In genomic region chr10:18594574-18595156, GRCh38 we compare ENCODE assay signal across 10 cellular contexts. TPM values are rescaled to one million over a fixed set of nuclear protein-coding genes. Genes with fewer than 3 reads are reported as not detected.
DNase-seq lines count a peak whose midpoint lies in the region; ATAC-seq and TF ChIP-seq lines count a peak whose summit lies in the region.
"Had no signal": no experiment of that assay in that cellular context is flagged by ENCODE, and none has a peak within 500 bp of the region (broad histone marks: within the 10 kb centered on the region; RNA-seq: fewer than 3 reads in every experiment).

No MANE protein-coding gene starts in this region.

- in situ Hi-C loops in GM23248 (cut with MboI): loop anchor here (10.0 kb wide), 1 partner anchor 70 kb away; no protein-coding TSS in a partner anchor

- H3K9me3 ChIP-seq in SJCRH30 (replicated peaks) (no peaks in the 10 kb centered on the region), hepatocyte (ENCODE audit: low read depth) (no peaks in the 10 kb centered on the region), GM23248 (ENCODE audit: low read depth) (no peaks in the 10 kb centered on the region)

- H3K79me2 ChIP-seq in hepatocyte: no peaks in the 10 kb centered on the region
- no peaks in the 10 kb centered on the region for H3K79me2 ChIP-seq in GM23248 (ENCODE audit: insufficient read depth)

- H3K36me3 ChIP-seq in H7 (replicated peaks; ENCODE audit: control insufficient read depth, insufficient read depth, low read length): no peaks in the 10 kb centered on the region; the same call in 1 of the 2 replicates
- peaks cover 7% of the 10 kb centered on the region; the same call in 1 of the 2 replicates for H3K36me3 ChIP-seq in SJCRH30
- no peaks in the 10 kb centered on the region for H3K36me3 ChIP-seq in hepatocyte (replicated peaks; ENCODE audit: insufficient read depth, low read depth)
- H3K36me3 ChIP-seq in GM23248 (ENCODE audit: low read depth): no peaks in the 10 kb centered on the region

- H2AFZ ChIP-seq in hepatocyte: no peak overlapping the region
- H2AFZ ChIP-seq in GM23248: no peak overlapping the region

- H3K4me2 ChIP-seq in hepatocyte (no peak overlapping the region), GM23248 (ENCODE audit: unreplicated experiment) (no peak overlapping the region)

- H3K4me3 ChIP-seq in H7 (ENCODE audit: insufficient read depth, low read depth, low read length): no peak overlapping the region
- H3K4me3 ChIP-seq in SJCRH30: no peak overlapping the region
- H3K4me3 ChIP-seq in hepatocyte: no peak overlapping the region
- no peak overlapping the region for H3K4me3 ChIP-seq in GM23248

- H3K27me3 ChIP-seq in H7 (ENCODE audit: control insufficient read depth, insufficient read depth, low read length) (no peaks in the 10 kb centered on the region), SJCRH30 (no peaks in the 10 kb centered on the region), hepatocyte (no peaks in the 10 kb centered on the region), GM23248 (replicated peaks; ENCODE audit: insufficient read depth) (no peaks in the 10 kb centered on the region)

- ATAC-seq in GM19397 (IDR thresholded peaks at IDR 0.05; ENCODE audit: unreplicated experiment): no peak
- ATAC-seq: activated T-cell treated with anti-CD3 and anti-CD28 coated beads, Interleukin-2, amount 50 U/mL, for 72 hours had no signal

- H3K9ac ChIP-seq in GM23248: no peak overlapping the region

- H3K9me2 ChIP-seq in hepatocyte (replicated peaks; ENCODE audit: insufficient read depth) (no peaks in the 10 kb centered on the region), GM23248 (ENCODE audit: insufficient read depth) (no peaks in the 10 kb centered on the region)

- H3K27ac ChIP-seq in SJCRH30: no peak overlapping the region
- H3K27ac ChIP-seq in hepatocyte: no peak overlapping the region
- no peak overlapping the region for H3K27ac ChIP-seq in GM23248

- 86% methylated on average over 6 of the region's 6 CpGs for WGBS in hepatocyte (ENCODE audit: low lambda C conversion rate, missing lambda C conversion rate)
- 76 to 79% methylated on average over 6 of the region's 6 CpGs for WGBS in GM23248 (ENCODE audit: low coverage in 1 of 2, low lambda C conversion rate in 2 of 2, missing lambda C conversion rate in 2 of 2), 2 experiments

- H4K20me1 ChIP-seq in hepatocyte (ENCODE audit: insufficient read depth, poor library complexity, severe bottlenecking) (no peaks in the 10 kb centered on the region), GM23248 (ENCODE audit: insufficient read depth) (no peaks in the 10 kb centered on the region)

- DNase-seq in COLO668 (lab: John Stamatoyannopoulos, UW; ENCODE audit: unreplicated experiment) (peak; percentile 1), H7 (peak; percentile 43), SJCRH30 (peak; percentile 16 to 24), hepatocyte (ENCODE audit: low spot score) (no peak), GM23248 (no peak), NOMO-1 treated with DMSO at 0.1 percent for 48 hours (lab: John Stamatoyannopoulos, UW; ENCODE audit: unreplicated experiment) (no peak), GM20000 (ENCODE audit: low spot score) (no peak)
- DNase-seq: activated T-cell treated with anti-CD3 and anti-CD28 coated beads, Interleukin-2, amount 50 U/mL, for 72 hours; SIG-M5 had no signal

- H3F3A ChIP-seq in GM23248 (ENCODE audit: insufficient read depth): no peaks in the 10 kb centered on the region

- TF ChIP-seq CTCF in hepatocyte (IDR thresholded peaks at IDR 0.05; ENCODE audit: poor library complexity): peak; percentile 30
- no peak for TF ChIP-seq CTCF in GM20000 (IDR thresholded peaks at IDR 0.05; ENCODE audit: extremely low read depth, missing control alignments)

- H3K4me1 ChIP-seq in SJCRH30: no peaks in the 10 kb centered on the region
- H3K4me1 ChIP-seq in hepatocyte (ENCODE audit: insufficient read depth): no peaks in the 10 kb centered on the region
- no peaks in the 10 kb centered on the region for H3K4me1 ChIP-seq in GM23248 (ENCODE audit: insufficient read depth)

RNA-seq across cellular contexts. Expression of gene NSUN6, which starts 56.7 kb away (rescaled TPM):
- total RNA-seq in H7 (2014; rRNA removed; shearing (Covaris generic)): 7.2 and 10.3 TPM in 2 replicates
- 11.9 and 13.3 TPM in 2 replicates for total RNA-seq in SJCRH30 (2014; rRNA removed; shearing (Covaris generic))
- total RNA-seq in hepatocyte: 14.6 and 18.9 TPM in 2 replicates
- polyA plus RNA-seq in hepatocyte: 12.2 and 12.3 TPM in 2 replicates
- 4.1 and 6.1 TPM in 2 replicates for total RNA-seq in GM23248 (2014; rRNA removed; shearing (Covaris generic))
- 5.4 and 5.7 TPM in 2 replicates for polyA plus RNA-seq in GM23248 (2016; fragmentation: Nextera tagmentation; extraction: Ambion mirVana)

Comparison
In these comparisons a context has a peak if more than half of its experiments do, and no peak if none do; other contexts are left out.
1. DNase-seq: peak in COLO668 (single experiment), H7 (single experiment) and SJCRH30 (2 of 2); none in hepatocyte (single experiment), GM23248 (single experiment), NOMO-1 treated with DMSO at 0.1 percent for 48 hours (single experiment) and GM20000 (single experiment).